21 cellular contexts compared by ENCODE assay signal in the genomic region with DNA sequence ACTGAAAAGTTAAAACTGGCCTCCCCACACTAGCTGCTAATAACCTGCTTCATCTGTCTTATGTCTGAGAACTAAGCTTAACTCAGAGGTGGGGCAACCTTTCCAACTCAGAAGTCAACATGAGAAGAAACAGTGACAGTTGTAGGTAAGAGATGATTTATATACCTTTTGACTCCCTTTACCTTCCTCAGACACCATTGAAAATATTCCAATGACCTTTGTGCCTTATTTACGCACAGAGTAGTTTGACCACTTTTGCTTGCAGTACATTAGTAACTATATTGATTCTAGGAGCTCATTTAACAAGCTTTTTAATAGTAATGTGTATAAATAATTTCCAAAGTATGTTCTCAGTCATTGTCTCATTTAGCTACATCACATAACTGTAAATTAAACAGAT.
A peak's percentile ranks its signal among the peaks of the same experiment; 100 is the strongest.
DNase-seq lines count a peak whose midpoint lies in the region; ATAC-seq and TF ChIP-seq lines count a peak whose summit lies in the region.
"Had no signal": no experiment of that assay in that cellular context is flagged by ENCODE, and none has a peak within 500 bp of the region (broad histone marks: within the 10 kb centered on the region; RNA-seq: fewer than 3 reads in every experiment).

No MANE protein-coding gene starts in this region.

- ATAC-seq in left colon = peak; percentile 66
- ATAC-seq: GM12878, HCT116 had no signal

- BruUV-seq in A673 (replicated peaks; lab: Mats Ljungman, UMichigan) = no TSS peak

- intact Hi-C loops in A673 (cut with micrococcal nuclease; ENCODE audit: unreplicated experiment) (loop anchor here (1.0 to 5.0 kb wide), 4 partner anchors 77 to 890 kb away; partner anchors contain the start of gene ALX1), left colon (cut with DNase I, micrococcal nuclease) (no loop called here)

- peaks cover 8% of the 10 kb centered on the region for H3K36me3 ChIP-seq in A673 (ENCODE audit: insufficient read depth, low read length, poor library complexity, severe bottlenecking)
- peaks cover 10% of the 10 kb centered on the region; the same call in 1 of the 2 replicates for H3K36me3 ChIP-seq in SK-N-MC (ENCODE audit: insufficient read depth, low read length)
- H3K36me3 ChIP-seq: BE2C; BLaER1 treated with 17β-estradiol and CSF1 and Interleukin-3, amounts not matched to agents 10 nM and 100 nM had no signal

- H3K9me3 ChIP-seq in A673 (ENCODE audit: low read depth, low read length, poor library complexity, severe bottlenecking) = peaks cover 14% of the 10 kb centered on the region
- H3K9me3 ChIP-seq in SK-N-MC (ENCODE audit: low read depth, low read length) = peaks cover 6% of the 10 kb centered on the region; the same call in 1 of the 2 replicates
- H3K9me3 ChIP-seq: BE2C; BLaER1 treated with 17β-estradiol and CSF1 and Interleukin-3, amounts not matched to agents 10 nM and 100 nM had no signal

- H3K4me3 ChIP-seq in A673 (ENCODE audit: low read depth, low read length, poor library complexity, severe bottlenecking) = no peak overlapping the region
- H3K4me3 ChIP-seq in SK-N-MC = peak overlapping the region; percentile 51
- H3K4me3 ChIP-seq: BLaER1 treated with 17β-estradiol and CSF1 and Interleukin-3, amounts not matched to agents 10 nM and 100 nM; GM12878; GM23248 had no signal

- DNase-seq in A673 (ENCODE audit: low spot score) = no peak
- DNase-seq in HuH-7 (ENCODE audit: low spot score) = peak; percentile 8
- DNase-seq in SK-N-MC (ENCODE audit: low read depth, low spot score) = no peak
- no peak for DNase-seq in left colon
- no peak for DNase-seq in cerebellar nuclear complex (lab: John Stamatoyannopoulos, UW)
- no peak for DNase-seq in A172 (ENCODE audit: low spot score)
- no peak for DNase-seq in D341Med (ENCODE audit: low spot score)
- DNase-seq in DMS79 treated with DMSO at 0.1 percent for 48 hours (lab: John Stamatoyannopoulos, UW) = no peak
- DNase-seq: ACHN; AML-193; BE2C; CD4-positive, alpha-beta T cell; CD8-positive, alpha-beta memory T cell; DMS53; DND-41; GM23248; H9; HFFc6 had no signal

- H3K27ac ChIP-seq in A673 (ENCODE audit: low read depth, low read length, poor library complexity, severe bottlenecking) (peak overlapping the region; percentile 81), SK-N-MC (peak overlapping the region; percentile 97)
- H3K27ac ChIP-seq: BLaER1 treated with 17β-estradiol and CSF1 and Interleukin-3, amounts not matched to agents 10 nM and 100 nM; GM23248 had no signal

- no peaks in the 10 kb centered on the region for H3K27me3 ChIP-seq in A673 (replicated peaks; ENCODE audit: insufficient read depth, low read depth, low read length, poor library complexity)
- H3K27me3 ChIP-seq: BE2C; BLaER1 treated with 17β-estradiol and CSF1 and Interleukin-3, amounts not matched to agents 10 nM and 100 nM had no signal

- POLR2A ChIA-PET in A673 (lab: Charles Lee; ENCODE audit: low non-redundant PET) = no interaction called here

- no peak for TF ChIP-seq CTCF in A673 (conservative IDR thresholded peaks at IDR 0.05; ENCODE audit: low read depth, low read length)

- CTCF ChIA-PET in A673 (lab: Charles Lee) = no interaction called here

- peaks cover 66% of the 10 kb centered on the region for H3K4me1 ChIP-seq in A673 (ENCODE audit: insufficient read depth, low read length, poor library complexity, severe bottlenecking)
- H3K4me1 ChIP-seq: BE2C; BLaER1 treated with 17β-estradiol and CSF1 and Interleukin-3, amounts not matched to agents 10 nM and 100 nM had no signal

- H3K9ac ChIP-seq in SK-N-MC (ENCODE audit: insufficient read length) = peak overlapping the region; percentile 61
- H3K9ac ChIP-seq: BLaER1 treated with 17β-estradiol and CSF1 and Interleukin-3, amounts not matched to agents 10 nM and 100 nM; GM23248 had no signal
